In genomic region chr12:89348894-89349669, GRCh38 we compare ENCODE assay signal across 8 cellular contexts. TPM values are rescaled to one million over a fixed set of nuclear protein-coding genes. Genes with fewer than 3 reads are reported as not detected.
DNase-seq lines count a peak whose midpoint lies in the region; ATAC-seq and TF ChIP-seq lines count a peak whose summit lies in the region.

No MANE protein-coding gene starts in this region.

- peak overlapping the region; percentile 93 for H3K4me2 ChIP-seq in mammary epithelial cell (ENCODE audit: insufficient read depth, low read depth, low read length)
- H3K4me2 ChIP-seq in mesenchymal stem cell (ENCODE audit: low read length, poor library complexity, severe bottlenecking): peak overlapping the region; percentile 79

- intact Hi-C loops in mammary epithelial cell (cut with micrococcal nuclease): no loop called here

- H4K8ac ChIP-seq in mesenchymal stem cell (ENCODE audit: low read length): no peak overlapping the region

- peaks cover 74% of the 10 kb centered on the region for H3K4me1 Mint-ChIP-seq in stimulated activated naive CD8-positive, alpha-beta T cell treated with anti-CD3 and anti-CD28 coated beads, Interleukin-15, Interleukin-2, amounts not matched to agents 100 ng/mL and 50 ng/mL, for 24 hours (ENCODE audit: low read depth)
- peaks cover 54 to 76% (median 54%) of the 10 kb centered on the region in 3 donors for H3K4me1 Mint-ChIP-seq in T-cell

- no peak overlapping the region for H2BK15ac ChIP-seq in mesenchymal stem cell (ENCODE audit: low read depth, poor library complexity, severe bottlenecking)

- H3K79me2 ChIP-seq in mammary epithelial cell (ENCODE audit: insufficient read depth, low read length): peaks cover 56% of the 10 kb centered on the region

- DNase-seq in stimulated activated naive CD8-positive, alpha-beta T cell treated with anti-CD3 and anti-CD28 coated beads, Interleukin-15, Interleukin-2, amounts not matched to agents 100 U/mL and 50 U/mL, for 24 hours: no peak
- DNase-seq in mammary epithelial cell (peak; percentile 28), mesenchymal stem cell (peak; percentile 35), hypothalamus (lab: John Stamatoyannopoulos, UW) (no peak), T-cell (no peak)

- 4% methylated on average over 10 of the region's 10 CpGs for WGBS in mammary epithelial cell (ENCODE audit: low coverage, missing lambda C conversion rate)
- 34% methylated on average over 9 of the region's 10 CpGs for WGBS in mesenchymal stem cell

- H4K91ac ChIP-seq in mesenchymal stem cell (ENCODE audit: low read length): no peak overlapping the region

- no peak overlapping the region for H2BK120ac ChIP-seq in mesenchymal stem cell (ENCODE audit: low read depth, low read length)

- H3K9me3 Mint-ChIP-seq in stimulated activated naive CD8-positive, alpha-beta T cell treated with anti-CD3 and anti-CD28 coated beads, Interleukin-15, Interleukin-2, amounts not matched to agents 100 ng/mL and 50 ng/mL, for 24 hours: no peaks in the 10 kb centered on the region
- H3K9me3 Mint-ChIP-seq in T-cell: no peaks in the 10 kb centered on the region

- ATAC-seq in stimulated activated naive CD8-positive, alpha-beta T cell treated with anti-CD3 and anti-CD28 coated beads, Interleukin-15, Interleukin-2, amounts not matched to agents 100 U/mL and 50 U/mL, for 24 hours: no peak
- ATAC-seq in HG02642 (IDR thresholded peaks at IDR 0.05; ENCODE audit: poor library complexity, unreplicated experiment) (no peak), HG03095 (IDR thresholded peaks at IDR 0.05; ENCODE audit: unreplicated experiment) (no peak), T-cell (replicated peaks in 1 of 4) (no peak)

- H3K79me1 ChIP-seq in mesenchymal stem cell (replicated peaks; ENCODE audit: low read length, poor library complexity, severe bottlenecking): peaks cover 2% of the 10 kb centered on the region

- H3K27me3 Mint-ChIP-seq in stimulated activated naive CD8-positive, alpha-beta T cell treated with anti-CD3 and anti-CD28 coated beads, Interleukin-15, Interleukin-2, amounts not matched to agents 100 ng/mL and 50 ng/mL, for 24 hours: no peaks in the 10 kb centered on the region
- H3K27me3 Mint-ChIP-seq in T-cell: no peaks in the 10 kb centered on the region

- no peak for TF ChIP-seq CTCF in mammary epithelial cell (conservative IDR thresholded peaks at IDR 0.05 in 1 of 2, IDR thresholded peaks at IDR 0.05 in 1 of 2; ENCODE audit: extremely low read depth in 1 of 2, insufficient read depth in 1 of 2, low read depth in 1 of 2, low read length in 2 of 2)

- no peak overlapping the region for H2AFZ ChIP-seq in mammary epithelial cell (ENCODE audit: low read depth, low read length)
- no peak overlapping the region for H2AFZ ChIP-seq in mesenchymal stem cell (ENCODE audit: low read depth, low read length)

- CTCF ChIA-PET in mammary epithelial cell (lab: Charles Lee; ENCODE audit: low non-redundant PET) (no interaction called here), T-cell (lab: Charles Lee) (no interaction called here)

- H3K14ac ChIP-seq in mesenchymal stem cell (ENCODE audit: low read length in 2 of 2): peak overlapping the region in 1 of 2 experiments; percentile 62

- no peaks in the 10 kb centered on the region for H3K27me3 ChIP-seq in mammary epithelial cell (ENCODE audit: insufficient read depth, low read length)
- H3K27me3 ChIP-seq in mesenchymal stem cell (ENCODE audit: control insufficient read depth in 1 of 2, insufficient read depth in 1 of 2, low read length in 2 of 2): no peaks in the 10 kb centered on the region

- H4K20me1 ChIP-seq in mammary epithelial cell (ENCODE audit: insufficient read depth, low read length): peaks cover 17% of the 10 kb centered on the region

- H3K36me3 Mint-ChIP-seq in stimulated activated naive CD8-positive, alpha-beta T cell treated with anti-CD3 and anti-CD28 coated beads, Interleukin-15, Interleukin-2, amounts not matched to agents 100 ng/mL and 50 ng/mL, for 24 hours (ENCODE audit: low read depth): peaks cover 36% of the 10 kb centered on the region
- no peaks in the 10 kb centered on the region for H3K36me3 Mint-ChIP-seq in T-cell

- H3K4ac ChIP-seq in mesenchymal stem cell (ENCODE audit: low read depth in 1 of 2, low read length in 2 of 2): peak overlapping the region; percentile 3 to 29

- H3K27ac Mint-ChIP-seq in stimulated activated naive CD8-positive, alpha-beta T cell treated with anti-CD3 and anti-CD28 coated beads, Interleukin-15, Interleukin-2, amounts not matched to agents 100 ng/mL and 50 ng/mL, for 24 hours: no peak overlapping the region
- no peak overlapping the region for H3K27ac Mint-ChIP-seq in T-cell

- no TSS peak for BruUV-seq in mammary epithelial cell (replicated peaks; lab: Mats Ljungman, UMichigan)

- H3K18ac ChIP-seq in mesenchymal stem cell (ENCODE audit: low read depth in 1 of 2, low read length in 2 of 2): peak overlapping the region in 1 of 2 experiments; percentile 75

- H3K4me3 Mint-ChIP-seq in stimulated activated naive CD8-positive, alpha-beta T cell treated with anti-CD3 and anti-CD28 coated beads, Interleukin-15, Interleukin-2, amounts not matched to agents 100 ng/mL and 50 ng/mL, for 24 hours: peak overlapping the region; percentile 90
- peak overlapping the region in 1 of 3 donors; percentile 87 for H3K4me3 Mint-ChIP-seq in T-cell

- peak overlapping the region; percentile 85 to 93 (median 92) for H3K4me3 ChIP-seq in mammary epithelial cell (replicated peaks in 1 of 3; ENCODE audit: insufficient read depth in 1 of 3, low read depth in 2 of 3, low read length in 3 of 3)
- H3K4me3 ChIP-seq in mesenchymal stem cell (ENCODE audit: insufficient read depth in 1 of 2, low read depth in 1 of 2, low read length in 2 of 2): peak overlapping the region in 1 of 2 experiments; percentile 98

- H3K36me3 ChIP-seq in mammary epithelial cell (ENCODE audit: insufficient read depth, low read length) (peaks cover 37% of the 10 kb centered on the region), mesenchymal stem cell (ENCODE audit: control insufficient read depth in 1 of 2, insufficient read depth in 2 of 2, low read depth in 1 of 2, low read length in 2 of 2) (peaks cover 0 to 42% of the 10 kb centered on the region in 2 experiments)

- H3K9me3 ChIP-seq in mammary epithelial cell (replicated peaks; ENCODE audit: insufficient read depth, low read length) (peaks cover 4% of the 10 kb centered on the region), mesenchymal stem cell (ENCODE audit: control insufficient read depth, low read length) (no peaks in the 10 kb centered on the region)

- POLR2A ChIA-PET in T-cell (lab: Charles Lee): no interaction called here

- H3K9ac ChIP-seq in mammary epithelial cell (ENCODE audit: insufficient read depth, low read length) (peak overlapping the region; percentile 98), mesenchymal stem cell (ENCODE audit: low read length) (peak overlapping the region; percentile 100)

- H3K23ac ChIP-seq in mesenchymal stem cell (ENCODE audit: low read length in 2 of 2): peak overlapping the region in 1 of 2 experiments; percentile 53

- in situ Hi-C loops in mammary epithelial cell (cut with MboI; ENCODE audit: low sequenced_read_pairs in 2 of 2): loop anchor here in 1 of 2 donors (10.0 kb wide), 1 partner anchor 184 kb away; no protein-coding TSS in a partner anchor

- peaks cover 28% of the 10 kb centered on the region for H3K4me1 ChIP-seq in mammary epithelial cell (ENCODE audit: insufficient read depth, low read length)
- peaks cover 12% of the 10 kb centered on the region for H3K4me1 ChIP-seq in mesenchymal stem cell (ENCODE audit: control insufficient read depth, insufficient read depth, low read depth, low read length)

- H3K27ac ChIP-seq in mammary epithelial cell (ENCODE audit: insufficient read depth, low read depth, low read length): peak overlapping the region; percentile 89
- H3K27ac ChIP-seq in mesenchymal stem cell (ENCODE audit: low read length, poor library complexity, severe bottlenecking): peak overlapping the region; percentile 16

- H2AK5ac ChIP-seq in mesenchymal stem cell (ENCODE audit: low read length, severe bottlenecking): no peak overlapping the region

- H2BK12ac ChIP-seq in mesenchymal stem cell (ENCODE audit: low read length in 2 of 2): peak overlapping the region in 1 of 2 experiments; percentile 66

- no peak overlapping the region for H2BK5ac ChIP-seq in mesenchymal stem cell (ENCODE audit: low read depth, low read length, poor library complexity, severe bottlenecking)

- dilution Hi-C loops in mammary epithelial cell (cut with HindIII; ENCODE audit: low sequenced_read_pairs): loop anchor here (5.0 kb wide), 1 partner anchor 302 kb away; no protein-coding TSS in a partner anchor

RNA-seq across cellular contexts. Expression of gene DUSP6, which starts 3.2 kb away (rescaled TPM):
- total RNA-seq in mammary epithelial cell (100 to 1,000 TPM; 190 to 291 TPM), T-cell (10 to 100 TPM in 1 of 5 donors, 1 to 10 TPM in 4; 2.7 to 13.7 (median 3.1) TPM)
- 367 TPM for polyA plus RNA-seq in mammary epithelial cell
- 673 TPM for polyA minus RNA-seq in mammary epithelial cell
- 111 TPM for polyA plus RNA-seq in mesenchymal stem cell (2013, experiment 1 of 2)
- polyA plus RNA-seq in mesenchymal stem cell (2013, experiment 2 of 2): 114 TPM

Comparison
In these comparisons a context has a peak if more than half of its experiments do, and no peak if none do; other contexts are left out.
1. DNase-seq: peak in mammary epithelial cell (single experiment) and mesenchymal stem cell (single experiment); none in stimulated activated naive CD8-positive, alpha-beta T cell treated with anti-CD3 and anti-CD28 coated beads, Interleukin-15, Interleukin-2, amounts not matched to agents 100 U/mL and 50 U/mL, for 24 hours (single experiment), hypothalamus (0 of 51) and T-cell (0 of 34).
2. RNA of gene DUSP6, which starts 3.2 kb away (total RNA-seq): 190 to 291 TPM in mammary epithelial cell; 2.7 to 13.7 TPM in T-cell; every median in the first group is over 10 times any median in the second.